ENCODE assay signal across 8 cellular contexts in the genomic region with DNA sequence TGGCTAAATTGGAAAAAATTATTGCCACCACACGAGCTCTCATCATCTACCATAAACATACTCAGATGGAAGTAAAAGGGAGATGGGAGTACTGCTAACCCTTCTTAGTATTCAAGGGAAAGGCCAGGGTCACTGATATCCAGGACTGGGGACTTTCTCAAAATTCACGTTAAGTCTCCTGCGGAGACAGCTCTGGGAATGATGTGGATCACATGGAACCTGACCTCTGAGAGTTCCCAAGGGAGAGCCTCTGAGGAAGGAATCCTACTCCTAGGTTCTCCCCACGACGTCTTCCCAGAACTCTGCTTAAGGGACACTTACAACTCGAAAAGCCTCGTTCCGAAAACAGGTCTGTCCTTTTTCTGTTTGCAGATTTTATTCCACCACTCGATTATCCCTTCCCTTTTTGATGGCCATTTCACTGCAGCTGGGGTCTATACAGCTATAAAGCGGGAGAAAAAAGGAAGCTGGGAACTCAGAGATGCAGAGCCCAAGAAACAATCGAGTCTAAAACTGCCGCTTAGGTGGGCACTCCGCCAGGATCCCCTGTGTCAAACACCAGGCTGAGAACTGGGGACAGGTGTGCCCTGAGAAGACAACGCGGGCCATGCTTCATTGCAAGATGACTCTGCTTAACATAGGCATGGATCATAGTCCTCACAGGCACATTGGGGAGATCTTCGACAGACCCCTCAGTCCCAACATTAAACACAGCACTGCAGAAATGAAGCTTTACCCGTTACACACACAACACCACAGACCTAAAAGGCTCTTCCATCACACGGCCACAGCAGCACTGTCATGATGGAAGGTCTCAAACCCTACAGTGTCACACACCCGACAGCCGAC. TPM values are rescaled to one million over a fixed set of nuclear protein-coding genes. Genes with fewer than 3 reads are reported as not detected.
DNase-seq lines count a peak whose midpoint lies in the region; ATAC-seq and TF ChIP-seq lines count a peak whose summit lies in the region.

No MANE protein-coding gene starts in this region.

- peak overlapping the region; percentile 97 for H3K27ac Mint-ChIP-seq in osteocyte (ENCODE audit: unreplicated experiment)

- H3K36me3 ChIP-seq in WERI-Rb-1: peaks cover 24% of the 10 kb centered on the region
- H3K36me3 ChIP-seq in gastroesophageal sphincter: peaks cover 0 to 56% of the 10 kb centered on the region in 2 donors

- H3K9me3 ChIP-seq in WERI-Rb-1 (ENCODE audit: severe bottlenecking) (no peaks in the 10 kb centered on the region), gastroesophageal sphincter (peaks cover 0 to 12% (median 2%) of the 10 kb centered on the region in 3 donors)

- WGBS in gastroesophageal sphincter (ENCODE audit: low coverage in 1 of 2), 2 donors: 10 to 17% methylated on average over 3 to 15 of the region's 20 CpGs

- H3K4me1 ChIP-seq in gastroesophageal sphincter: peaks cover 0 to 29% (median 10%) of the 10 kb centered on the region in 3 donors

- H3K27me3 ChIP-seq in WERI-Rb-1 (ENCODE audit: insufficient read depth, low read depth, severe bottlenecking): no peaks in the 10 kb centered on the region
- no peaks in the 10 kb centered on the region for H3K27me3 ChIP-seq in gastroesophageal sphincter

- TF ChIP-seq POLR2A in gastroesophageal sphincter (IDR thresholded peaks at IDR 0.05): no peak

- peaks cover 21% of the 10 kb centered on the region for H3K4me1 Mint-ChIP-seq in osteocyte (ENCODE audit: unreplicated experiment)

- peak; percentile 2 for DNase-seq in EL
- no peak for DNase-seq in WERI-Rb-1
- DNase-seq in osteocyte (ENCODE audit: extremely low spot score, unreplicated experiment): no peak
- no peak for DNase-seq in NCI-H1436 (lab: John Stamatoyannopoulos, UW)

- ATAC-seq in HG03039 (IDR thresholded peaks at IDR 0.05; ENCODE audit: unreplicated experiment) (peak; percentile 5), gastroesophageal sphincter (peak; percentile 1), HG03439 (IDR thresholded peaks at IDR 0.05; ENCODE audit: unreplicated experiment) (no peak), HG03571 (IDR thresholded peaks at IDR 0.05; ENCODE audit: unreplicated experiment) (no peak)

- H3K9me3 Mint-ChIP-seq in osteocyte (ENCODE audit: unreplicated experiment): peaks cover 13% of the 10 kb centered on the region

- H3K4me3 ChIP-seq in WERI-Rb-1 (ENCODE audit: low read depth, low read length) (peak overlapping the region; percentile 99), gastroesophageal sphincter (peak overlapping the region; percentile 61 to 62)

- H3K36me3 Mint-ChIP-seq in osteocyte (ENCODE audit: unreplicated experiment): peaks cover 51% of the 10 kb centered on the region

- TF ChIP-seq EP300 in gastroesophageal sphincter (IDR thresholded peaks at IDR 0.05): no peak

- peak overlapping the region; percentile 85 for H3K27ac ChIP-seq in WERI-Rb-1
- H3K27ac ChIP-seq in gastroesophageal sphincter: peak overlapping the region in 3 of 4 donors; percentile 75 to 80 (median 79)

- peak overlapping the region; percentile 98 for H3K4me3 Mint-ChIP-seq in osteocyte (ENCODE audit: unreplicated experiment)

- no peaks in the 10 kb centered on the region for H3K27me3 Mint-ChIP-seq in osteocyte (ENCODE audit: unreplicated experiment)

- no peak for TF ChIP-seq CTCF in WERI-Rb-1 (IDR thresholded peaks at IDR 0.05; ENCODE audit: low read depth, low read length)
- no peak for TF ChIP-seq CTCF in gastroesophageal sphincter (IDR thresholded peaks at IDR 0.05)
- no peak for TF ChIP-seq CTCF in osteocyte (IDR thresholded peaks at IDR 0.05)

RNA-seq across cellular contexts. Expression of a gene that starts 0.8 kb away (rescaled TPM):
- total RNA-seq in gastroesophageal sphincter (1 to 10 TPM; 6.2 to 9.6 (median 7.9) TPM), osteocyte (5.6 and 6.6 TPM in 2 replicates)

RNA-seq across cellular contexts. Expression of a gene that starts 20.0 kb away (rescaled TPM):
- total RNA-seq in gastroesophageal sphincter: 10 to 100 TPM in 3 of 4 donors, 1 to 10 TPM in 1; 8.5 to 27.7 (median 17.1) TPM
- 10.3 and 10.7 TPM in 2 replicates for total RNA-seq in osteocyte

Comparison
In these comparisons a context has a peak if more than half of its experiments do, and no peak if none do; other contexts are left out.
1. ATAC-seq: peak in HG03039 (single experiment) and gastroesophageal sphincter (single experiment); none in HG03439 (single experiment) and HG03571 (single experiment).